Comparison of ENCODE assay signal across 22 cellular contexts in the genomic region with DNA sequence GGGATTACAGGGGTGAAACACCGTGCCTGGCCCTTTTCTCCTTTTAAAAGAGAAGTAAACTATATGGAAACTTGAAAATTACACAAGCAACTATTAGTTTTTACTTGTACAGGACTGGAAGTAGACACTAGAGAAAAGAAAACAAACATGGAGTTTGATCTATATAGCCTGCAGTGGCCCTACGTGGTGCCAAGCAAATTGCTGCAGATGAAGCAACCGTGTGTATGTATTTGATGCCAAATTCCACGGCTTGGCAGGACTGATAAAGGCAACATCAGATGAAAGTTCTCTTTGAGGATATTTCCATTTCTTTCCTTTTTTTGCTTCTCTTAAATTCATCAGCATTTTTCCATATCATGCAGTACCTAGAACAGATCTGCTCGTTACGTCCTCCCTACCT.
"Had no signal": no experiment of that assay in that cellular context is flagged by ENCODE, and none has a peak within 500 bp of the region (broad histone marks: within the 10 kb centered on the region; RNA-seq: fewer than 3 reads in every experiment).

No MANE protein-coding gene starts in this region.

- H3K27ac ChIP-seq: esophagus muscularis mucosa, gastroesophageal sphincter, pancreas, suprapubic skin, tibial artery, upper lobe of left lung, uterus had no signal

- DNase-seq: cortex of kidney; effector memory CD4-positive, alpha-beta T cell; glutamatergic neuron; kidney; left cardiac atrium; left ventricle myocardium superior; mesendoderm; naive B cell; occipital lobe; pancreas; right cardiac atrium; stimulated activated CD4-positive, alpha-beta T cell treated with anti-CD3 and anti-CD28 coated beads, Interleukin-2, amount 100 ng/mL, for 48 hours; stimulated activated CD8-positive, alpha-beta memory T cell treated with anti-CD3 and anti-CD28 coated beads, Interleukin-4, amount 100 ng/mL, for 48 hours; stimulated activated naive CD8-positive, alpha-beta T cell treated with anti-CD3 and anti-CD28 coated beads, Interleukin-15, Interleukin-2, amounts not matched to agents 100 U/mL and 50 U/mL, for 24 hours; tibial artery; upper lobe of left lung; uterus had no signal

- H3K9me3 ChIP-seq: esophagus muscularis mucosa, gastroesophageal sphincter, pancreas, suprapubic skin, tibial artery, upper lobe of left lung, uterus had no signal

- ATAC-seq: gastroesophageal sphincter; left ventricle myocardium superior; pancreas; right cardiac atrium; stimulated activated effector memory CD8-positive, alpha-beta T cell treated with anti-CD3 and anti-CD28 coated beads, Interleukin-12 subunit alpha, Interleukin-12 subunit beta, amount 100 ng/mL, for 72 hours; stimulated activated naive CD8-positive, alpha-beta T cell treated with anti-CD3 and anti-CD28 coated beads, Interleukin-15, Interleukin-2, amounts not matched to agents 100 U/mL and 50 U/mL, for 24 hours had no signal

- H3K4me1 ChIP-seq: esophagus muscularis mucosa, gastroesophageal sphincter, pancreas, suprapubic skin, tibial artery, upper lobe of left lung, uterus had no signal

- H3K4me3 ChIP-seq: esophagus muscularis mucosa, gastroesophageal sphincter, pancreas, smooth muscle cell, suprapubic skin, tibial artery, upper lobe of left lung, uterus had no signal

- H3K36me3 ChIP-seq: esophagus muscularis mucosa, gastroesophageal sphincter, pancreas, suprapubic skin, tibial artery, upper lobe of left lung, uterus had no signal

- H3K27me3 ChIP-seq: pancreas, upper lobe of left lung, uterus had no signal
